In the genomic region with DNA sequence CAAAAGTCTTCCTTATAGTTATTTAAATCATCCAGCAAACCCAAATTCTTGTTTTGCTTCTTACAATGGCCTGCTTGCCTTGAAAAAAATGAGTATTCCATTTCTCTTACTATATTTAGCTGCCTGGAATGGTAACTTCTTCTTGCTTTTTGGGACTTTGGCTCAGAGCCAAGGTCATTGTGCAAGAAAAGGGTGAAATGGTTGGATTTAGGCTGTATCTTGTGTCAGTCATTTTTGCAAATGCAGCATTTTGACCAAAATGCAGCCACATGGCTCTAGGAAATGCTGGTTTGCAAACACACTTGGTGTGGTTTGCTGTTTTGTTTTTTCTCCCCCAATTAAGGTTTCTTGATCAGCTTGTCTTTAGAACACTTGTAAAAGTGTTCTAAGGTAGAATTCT, we compare ENCODE assay signal across 20 cellular contexts.
A peak's percentile ranks its signal among the peaks of the same experiment; 100 is the strongest.
DNase-seq lines count a peak whose midpoint lies in the region; ATAC-seq and TF ChIP-seq lines count a peak whose summit lies in the region.
"Had no signal": no experiment of that assay in that cellular context is flagged by ENCODE, and none has a peak within 500 bp of the region (broad histone marks: within the 10 kb centered on the region; RNA-seq: fewer than 3 reads in every experiment).

No MANE protein-coding gene starts in this region.

- no peaks in the 10 kb centered on the region for H3K27me3 ChIP-seq in Karpas-422 (ENCODE audit: low read length)
- H3K27me3 ChIP-seq in mesendoderm (ENCODE audit: insufficient read depth, low read length, poor library complexity) = no peaks in the 10 kb centered on the region
- H3K27me3 ChIP-seq: spleen had no signal

- H3K79me2 ChIP-seq in Karpas-422 (ENCODE audit: low read length) (no peaks in the 10 kb centered on the region), mesendoderm (ENCODE audit: control insufficient read depth, insufficient read depth, low read length) (no peaks in the 10 kb centered on the region)

- no peaks in the 10 kb centered on the region for H4K20me1 ChIP-seq in Karpas-422 (ENCODE audit: insufficient read depth, low read depth, low read length)

- H3K36me3 ChIP-seq in Karpas-422 (ENCODE audit: insufficient read depth, low read length) = no peaks in the 10 kb centered on the region
- no peaks in the 10 kb centered on the region for H3K36me3 ChIP-seq in mesendoderm (ENCODE audit: control insufficient read depth, insufficient read depth, low read length)
- H3K36me3 ChIP-seq: spleen had no signal

- no peak overlapping the region for H3K4me2 ChIP-seq in Karpas-422 (ENCODE audit: low read depth, low read length, poor library complexity, severe bottlenecking)
- H3K4me2 ChIP-seq in mesendoderm (ENCODE audit: low read length) = no peak overlapping the region

- no peak overlapping the region for H4K8ac ChIP-seq in mesendoderm (ENCODE audit: low read depth, low read length)

- H3K4me1 ChIP-seq in Karpas-422 (ENCODE audit: low read length) = no peaks in the 10 kb centered on the region
- peaks cover 5% of the 10 kb centered on the region for H3K4me1 ChIP-seq in mesendoderm (ENCODE audit: control insufficient read depth, low read depth, low read length)
- H3K4me1 ChIP-seq: spleen had no signal

- no peak for ATAC-seq in HG02852 (IDR thresholded peaks at IDR 0.05; ENCODE audit: unreplicated experiment)
- ATAC-seq in GM19023 (IDR thresholded peaks at IDR 0.05; ENCODE audit: unreplicated experiment) = no peak
- ATAC-seq: naive thymus-derived CD4-positive, alpha-beta T cell had no signal

- H3K9ac ChIP-seq in Karpas-422 (ENCODE audit: low read length) (no peak overlapping the region), mesendoderm (ENCODE audit: low read length) (no peak overlapping the region)

- H3K56ac ChIP-seq in mesendoderm (ENCODE audit: low read length) = no peak overlapping the region

- no peaks in the 10 kb centered on the region for H3K9me3 ChIP-seq in Karpas-422 (ENCODE audit: low read length)

- no peak overlapping the region for H2AFZ ChIP-seq in Karpas-422 (ENCODE audit: low read length)

- no peak overlapping the region for H2BK5ac ChIP-seq in mesendoderm (ENCODE audit: low read length)

- no peak overlapping the region for H3K4ac ChIP-seq in mesendoderm (ENCODE audit: low read depth, low read length)

- H3K27ac ChIP-seq in 22Rv1 (peak overlapping the region; percentile 69), Karpas-422 (ENCODE audit: low read length) (no peak overlapping the region), epithelial cell of prostate (peak overlapping the region; percentile 90), mesendoderm (ENCODE audit: low read depth, low read length) (no peak overlapping the region)
- H3K27ac ChIP-seq: spleen had no signal

- no peak overlapping the region for H4K5ac ChIP-seq in mesendoderm (ENCODE audit: low read length)

- H3K4me3 ChIP-seq in Karpas-422 (ENCODE audit: low read length) (no peak overlapping the region), mesendoderm (ENCODE audit: low read length) (no peak overlapping the region)
- H3K4me3 ChIP-seq: spleen had no signal

- H2BK120ac ChIP-seq in mesendoderm (ENCODE audit: low read depth, low read length) = no peak overlapping the region

- peak overlapping the region; percentile 60 for H3K18ac ChIP-seq in mesendoderm (ENCODE audit: low read length)

- TF ChIP-seq CTCF in 22Rv1 (IDR thresholded peaks at IDR 0.05) = no peak

- no peak overlapping the region for H3K23ac ChIP-seq in mesendoderm (ENCODE audit: low read length)

- no peaks in the 10 kb centered on the region for H3K79me1 ChIP-seq in mesendoderm (ENCODE audit: low read length)

- no peaks in the 10 kb centered on the region for H3K9me2 ChIP-seq in Karpas-422 (replicated peaks; ENCODE audit: insufficient read depth, low read length)

- H2BK15ac ChIP-seq in mesendoderm (replicated peaks; ENCODE audit: low read depth) = no peak overlapping the region

- H2AK5ac ChIP-seq in mesendoderm (ENCODE audit: low read length) = no peak overlapping the region

- peak; percentile 9 for DNase-seq in Karpas-422
- no peak for DNase-seq in epithelial cell of prostate (ENCODE audit: low read depth, low spot score)
- DNase-seq in mesendoderm = no peak
- no peak for DNase-seq in NCI-H146 treated with DMSO at 0.1 percent for 48 hours (lab: John Stamatoyannopoulos, UW; ENCODE audit: unreplicated experiment)
- DNase-seq in NCI-H2227 (lab: John Stamatoyannopoulos, UW; ENCODE audit: unreplicated experiment) = no peak
- DNase-seq: activated CD4-positive, alpha-beta T cell treated with anti-CD3 and anti-CD28 coated beads, Interleukin-2, amount 10 ng/mL, durations not matched to agents 24 days and 14 days; activated CD8-positive, alpha-beta memory T cell treated with anti-CD3 and anti-CD28 coated beads, Interleukin-2, amount 50 U/mL, for 48 hours; activated effector memory CD4-positive, alpha-beta T cell treated with anti-CD3 and anti-CD28 coated beads, Interleukin-2, amount 50 U/mL, for 16 hours; amniotic stem cell; hippocampal formation; KBM-7; naive thymus-derived CD4-positive, alpha-beta T cell; NCI-H1048; NCI-H2029 treated with DMSO at 0.1 percent for 48 hours; SHP77 treated with DMSO at 0.1 percent for 48 hours; spleen; T-helper 1 cell had no signal

Comparison
In these comparisons a context has a peak if more than half of its experiments do, and no peak if none do; other contexts are left out.
1. H3K27ac ChIP-seq: peak in 22Rv1 (single experiment) and epithelial cell of prostate (single experiment); none in Karpas-422 (single experiment) and mesendoderm (single experiment).